In the genomic region with DNA sequence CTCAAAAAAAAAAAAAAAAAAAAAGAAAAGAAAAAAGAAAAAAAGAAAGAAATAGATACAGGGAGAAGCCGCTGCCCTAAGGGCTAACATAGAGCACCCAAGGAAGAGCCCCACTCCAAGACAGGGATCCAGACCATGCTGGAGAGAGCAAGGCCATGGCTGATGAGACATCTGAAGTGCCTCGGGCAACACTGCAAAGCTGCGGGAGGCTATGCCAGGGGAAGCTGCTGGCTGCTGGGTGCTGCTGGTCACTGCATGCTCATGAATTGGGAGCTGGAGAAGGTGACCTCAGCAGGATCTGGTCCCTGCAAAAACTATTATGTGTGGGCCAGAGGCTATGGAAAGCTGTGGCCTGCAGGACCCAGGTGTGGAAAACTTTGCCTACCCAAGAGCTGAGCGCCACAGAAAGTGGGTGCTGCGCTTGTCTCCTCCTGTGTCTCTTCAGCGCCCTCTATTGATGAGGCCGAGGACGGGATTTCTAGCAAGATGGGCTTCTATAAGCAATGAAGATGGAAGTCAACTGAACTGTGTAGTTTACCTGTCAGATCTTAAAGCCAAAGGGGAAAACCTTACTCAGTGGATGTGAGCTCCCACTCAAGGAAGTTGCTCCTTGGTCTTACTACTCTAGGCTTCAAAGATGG, we compare ENCODE assay signal across 8 cellular contexts. TPM values are rescaled to one million over a fixed set of nuclear protein-coding genes. Genes with fewer than 3 reads are reported as not detected.
A peak's percentile ranks its signal among the peaks of the same experiment; 100 is the strongest.
DNase-seq lines count a peak whose midpoint lies in the region; ATAC-seq and TF ChIP-seq lines count a peak whose summit lies in the region.

No MANE protein-coding gene starts in this region.

- no peak overlapping the region for H3K14ac ChIP-seq in trophoblast cell (ENCODE audit: low read length)

- no peak overlapping the region for H4K8ac ChIP-seq in trophoblast cell (ENCODE audit: low read depth, low read length)

- peak; percentile 95 for TF ChIP-seq CTCF in Panc1 (IDR thresholded peaks at IDR 0.05)
- TF ChIP-seq CTCF in fibroblast of pulmonary artery (IDR thresholded peaks at IDR 0.05; ENCODE audit: low read length, missing control alignments), result peak; percentile 92
- peak; percentile 78 for TF ChIP-seq CTCF in upper lobe of right lung (IDR thresholded peaks at IDR 0.05)

- no peak overlapping the region for H3K27ac Mint-ChIP-seq in activated T-cell treated with anti-CD3 and anti-CD28 coated beads, Interleukin-2, amount 50 U/mL, for 24 hours

- no peak overlapping the region for H2BK5ac ChIP-seq in trophoblast cell (ENCODE audit: low read depth, low read length, poor library complexity)

- no peak overlapping the region for H2AK5ac ChIP-seq in trophoblast cell (ENCODE audit: low read length)

- no peak overlapping the region for H3K18ac ChIP-seq in trophoblast cell (ENCODE audit: low read length)

- DNase-seq in DMS 273 (lab: John Stamatoyannopoulos, UW; ENCODE audit: unreplicated experiment) (peak; percentile 87), KG1 (lab: John Stamatoyannopoulos, UW) (peak; percentile 61), Panc1 (ENCODE audit: low read depth, low spot score) (no peak), fibroblast of pulmonary artery (ENCODE audit: low read depth) (peak; percentile 80), trophoblast cell (peak; percentile 95 to 97), upper lobe of right lung (peak; percentile 78)
- peak; percentile 67 for DNase-seq in activated T-cell treated with anti-CD3 and anti-CD28 coated beads, Interleukin-2, amount 50 U/mL, for 24 hours

- POLR2A ChIA-PET in Panc1 (lab: Charles Lee), result interaction anchor here (0.7 kb wide), 1 partner anchor 36 kb away, joined by 7 read pairs; no protein-coding TSS in a partner anchor

- H3K9me3 Mint-ChIP-seq in activated T-cell treated with anti-CD3 and anti-CD28 coated beads, Interleukin-2, amount 50 U/mL, for 24 hours, result no peaks in the 10 kb centered on the region

- H3K36me3 Mint-ChIP-seq in activated T-cell treated with anti-CD3 and anti-CD28 coated beads, Interleukin-2, amount 50 U/mL, for 24 hours (ENCODE audit: low read depth), result no peaks in the 10 kb centered on the region

- intact Hi-C loops in Panc1 (cut with micrococcal nuclease; ENCODE audit: unreplicated experiment) (no loop called here), upper lobe of right lung (cut with DNase I) (loop anchor here (10.0 kb wide), 1 partner anchor 74 kb away; the partner anchor contains the start of gene CD248)

- H3K4me1 Mint-ChIP-seq in activated T-cell treated with anti-CD3 and anti-CD28 coated beads, Interleukin-2, amount 50 U/mL, for 24 hours (ENCODE audit: low read depth), result peaks cover 7% of the 10 kb centered on the region

- H3K4me3 ChIP-seq in Panc1 (ENCODE audit: low read depth in 2 of 2, low read length in 2 of 2), result no peak overlapping the region
- no peak overlapping the region for H3K4me3 ChIP-seq in fibroblast of pulmonary artery (replicated peaks; ENCODE audit: low read depth, low read length)
- H3K4me3 ChIP-seq in trophoblast cell (ENCODE audit: low read depth, low read length), result no peak overlapping the region
- no peak overlapping the region for H3K4me3 ChIP-seq in upper lobe of right lung

- H3K79me1 ChIP-seq in trophoblast cell (ENCODE audit: low read length), result no peaks in the 10 kb centered on the region

- H3K4me1 ChIP-seq in Panc1 (ENCODE audit: control insufficient read depth, insufficient read depth, low read length) (0 out of 2 replicates have a peak, but pooled peaks cover 5% of the 10 kb centered on the region), trophoblast cell (ENCODE audit: control insufficient read depth in 1 of 2, insufficient read depth in 2 of 2, low read length in 2 of 2) (no peaks in the 10 kb centered on the region), upper lobe of right lung (peaks cover 6% of the 10 kb centered on the region)

- no peaks in the 10 kb centered on the region for H3K79me2 ChIP-seq in trophoblast cell (ENCODE audit: control insufficient read depth, insufficient read depth, low read length, poor library complexity)

- H2BK12ac ChIP-seq in trophoblast cell (ENCODE audit: low read length), result no peak overlapping the region

- CTCF ChIA-PET in Panc1 (lab: Charles Lee), result interaction anchor here (0.6 to 1.7 kb wide), 9 partner anchors 9 to 718 kb away, joined by 3 to 9 read pairs (median 4); no protein-coding TSS in a partner anchor

- no CpG with 5 or more reads among the region's 8 CpGs for WGBS in trophoblast cell (ENCODE audit: extremely low coverage, insufficient coverage, insufficient read length)

- H4K12ac ChIP-seq in trophoblast cell (ENCODE audit: low read depth, low read length), result no peak overlapping the region

- in situ Hi-C loops in Panc1 (cut with HindIII; ENCODE audit: low pct_unique_long_range_greater_than_20kb, low sequenced_read_pairs), result no loop called here

- H3K4me2 ChIP-seq in trophoblast cell (ENCODE audit: low read length), result no peak overlapping the region

- H3K4me3 Mint-ChIP-seq in activated T-cell treated with anti-CD3 and anti-CD28 coated beads, Interleukin-2, amount 50 U/mL, for 24 hours, result no peak overlapping the region

- ATAC-seq in Panc1, result peak; percentile 71
- peak; percentile 90 for ATAC-seq in upper lobe of right lung
- ATAC-seq in GM21576 (IDR thresholded peaks at IDR 0.05; ENCODE audit: unreplicated experiment), result no peak

- no peaks in the 10 kb centered on the region for H3K9me3 ChIP-seq in Panc1 (ENCODE audit: control insufficient read depth, insufficient read depth, low read depth, low read length)
- H3K9me3 ChIP-seq in trophoblast cell (ENCODE audit: insufficient read depth, low read depth, low read length), result no peaks in the 10 kb centered on the region
- no peaks in the 10 kb centered on the region for H3K9me3 ChIP-seq in upper lobe of right lung

- no peak overlapping the region for H2AFZ ChIP-seq in trophoblast cell (ENCODE audit: insufficient read depth, low read length, poor library complexity)

- H2BK120ac ChIP-seq in trophoblast cell (ENCODE audit: insufficient read depth, low read length, poor library complexity), result no peak overlapping the region

- no peak overlapping the region for H3K9ac ChIP-seq in trophoblast cell (ENCODE audit: low read length)

- H3K27me3 Mint-ChIP-seq in activated T-cell treated with anti-CD3 and anti-CD28 coated beads, Interleukin-2, amount 50 U/mL, for 24 hours, result peaks cover 3% of the 10 kb centered on the region

- H3K27ac ChIP-seq in Panc1 (ENCODE audit: low read length), result no peak overlapping the region
- H3K27ac ChIP-seq in trophoblast cell (ENCODE audit: low read depth, low read length), result no peak overlapping the region
- no peak overlapping the region for H3K27ac ChIP-seq in upper lobe of right lung

- H4K91ac ChIP-seq in trophoblast cell (ENCODE audit: low read depth, low read length), result no peak overlapping the region

- no TSS peak for BruUV-seq in Panc1 (replicated peaks; lab: Mats Ljungman, UMichigan)

- H3K4ac ChIP-seq in trophoblast cell (ENCODE audit: low read depth, low read length), result no peak overlapping the region

- H3K27me3 ChIP-seq in Panc1 (ENCODE audit: control insufficient read depth, insufficient read depth, low read length) (no peaks in the 10 kb centered on the region), trophoblast cell (ENCODE audit: insufficient read depth, low read length) (no peaks in the 10 kb centered on the region), upper lobe of right lung (peaks cover 10% of the 10 kb centered on the region)

- no peaks in the 10 kb centered on the region for H3K36me3 ChIP-seq in Panc1 (ENCODE audit: control insufficient read depth, insufficient read depth, low read length)
- no peaks in the 10 kb centered on the region for H3K36me3 ChIP-seq in trophoblast cell (ENCODE audit: control insufficient read depth in 1 of 2, insufficient read depth in 2 of 2, low read length in 2 of 2)
- no peaks in the 10 kb centered on the region for H3K36me3 ChIP-seq in upper lobe of right lung

- H3K23ac ChIP-seq in trophoblast cell (ENCODE audit: low read length), result no peak overlapping the region

RNA-seq across cellular contexts. Expression of gene SLC29A2, which starts 17.3 kb away (rescaled TPM):
- total RNA-seq in Panc1 (2021; ENCODE audit: unreplicated experiment), result 28.3 TPM
- polyA plus RNA-seq in Panc1 (2012; ENCODE audit: insufficient read length), result 31.4 TPM
- 15.3 and 16.0 TPM in 2 replicates for polyA plus RNA-seq in trophoblast cell (2013)
- total RNA-seq in upper lobe of right lung, result 14.2 TPM

RNA-seq across cellular contexts. Expression of gene NPAS4, which starts 32.0 kb away (rescaled TPM):
- total RNA-seq in Panc1 (2021; ENCODE audit: unreplicated experiment) (0.08 TPM), upper lobe of right lung (not detected)
- not detected for polyA plus RNA-seq in Panc1 (2012; ENCODE audit: insufficient read length)
- 0.08 and 0.18 TPM in 2 replicates for polyA plus RNA-seq in trophoblast cell (2013)

RNA-seq across cellular contexts. Expression of gene B4GAT1, which starts 41.4 kb away (rescaled TPM):
- 29.3 TPM for total RNA-seq in Panc1 (2021; ENCODE audit: unreplicated experiment)
- polyA plus RNA-seq in Panc1 (2012; ENCODE audit: insufficient read length), result 58.0 TPM
- 15.7 and 15.9 TPM in 2 replicates for polyA plus RNA-seq in trophoblast cell (2013)
- total RNA-seq in upper lobe of right lung, result 27.4 TPM

RNA-seq across cellular contexts. Expression of gene BRMS1, which starts 44.0 kb away (rescaled TPM):
- total RNA-seq in Panc1 (2021; ENCODE audit: unreplicated experiment) (80.5 TPM), upper lobe of right lung (32.1 TPM)
- 89.0 TPM for polyA plus RNA-seq in Panc1 (2012; ENCODE audit: insufficient read length)
- 39.3 and 39.5 TPM in 2 replicates for polyA plus RNA-seq in trophoblast cell (2013)

RNA-seq across cellular contexts. Expression of gene MRPL11, which starts 49.8 kb away (rescaled TPM):
- 158 TPM for total RNA-seq in Panc1 (2021; ENCODE audit: unreplicated experiment)
- polyA plus RNA-seq in Panc1 (2012; ENCODE audit: insufficient read length), result 139 TPM
- polyA plus RNA-seq in trophoblast cell (2013), result 63.3 and 69.5 TPM in 2 replicates
- total RNA-seq in upper lobe of right lung, result 31.3 TPM
